Comparison of ENCODE assay signal across 13 cellular contexts in the genomic region with DNA sequence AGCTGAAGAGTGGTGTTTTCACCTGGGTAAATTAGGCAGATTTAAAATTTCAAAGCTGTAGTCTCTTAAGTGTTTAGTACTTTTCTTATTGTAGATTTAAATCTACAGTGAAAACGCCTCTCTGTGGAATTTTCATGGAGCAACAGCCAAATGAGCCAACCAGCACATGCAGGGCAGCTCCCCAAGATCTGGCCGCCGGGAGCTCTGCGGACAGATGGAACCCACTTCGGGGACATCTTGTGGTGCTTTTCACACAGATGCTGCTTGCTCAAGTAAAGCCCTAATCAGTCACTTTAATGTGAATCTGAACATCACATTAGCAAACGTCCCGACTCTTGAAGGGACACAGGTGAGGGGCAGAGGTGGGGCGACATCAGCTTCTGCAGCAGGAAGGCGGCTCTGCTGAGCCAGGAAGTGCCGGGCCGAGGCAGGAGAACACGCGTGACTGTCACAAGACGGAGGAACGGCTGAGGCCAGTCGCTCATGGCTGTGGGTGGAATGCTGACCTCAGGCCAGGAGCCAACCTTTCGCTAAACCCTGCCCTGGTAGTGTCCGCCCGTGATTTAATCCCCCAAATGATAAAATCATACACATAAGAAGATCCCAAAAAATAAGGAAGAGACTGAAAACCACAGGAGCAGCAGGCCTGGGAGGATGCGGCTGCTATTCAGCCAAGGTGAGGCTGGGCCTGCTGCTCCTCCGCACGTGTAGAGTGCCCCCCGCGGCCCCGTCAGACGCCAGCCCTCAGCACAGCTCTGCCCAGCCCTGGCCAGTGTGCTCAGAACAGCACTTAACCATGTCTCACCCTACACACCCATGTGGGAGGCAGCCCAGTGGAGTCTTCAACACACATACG.
"Had no signal": no experiment of that assay in that cellular context is flagged by ENCODE, and none has a peak within 500 bp of the region (broad histone marks: within the 10 kb centered on the region; RNA-seq: fewer than 3 reads in every experiment).

No MANE protein-coding gene starts in this region.

- H3K27ac ChIP-seq: coronary artery, hepatocyte, parathyroid adenoma, stomach had no signal

- DNase-seq: activated CD4-positive, alpha-beta T cell treated with anti-CD3 and anti-CD28 coated beads for 1 hour; activated CD4-positive, alpha-beta T cell treated with anti-CD3 and anti-CD28 coated beads, Interleukin-2, amount 50 U/mL, for 48 hours; activated gamma-delta T cell treated with Interleukin-2 at 50 U/mL for 16 hours; activated naive CD8-positive, alpha-beta T cell treated with anti-CD3 and anti-CD28 coated beads, Interleukin-2, amount 10 ng/mL, durations not matched to agents 7 days and 5 days; activated T-cell treated with anti-CD3 and anti-CD28 coated beads, Interleukin-2, amount 50 U/mL, for 72 hours; effector memory CD4-positive, alpha-beta T cell; kidney glomerular epithelial cell; stimulated activated CD4-positive, alpha-beta T cell treated with anti-CD3 and anti-CD28 coated beads, Interleukin-4, amount 100 ng/mL, for 4 hours; stomach had no signal

- H3K9me3 Mint-ChIP-seq: activated naive CD8-positive, alpha-beta T cell treated with anti-CD3 and anti-CD28 coated beads, Interleukin-2, amount 10 ng/mL, durations not matched to agents 7 days and 5 days; activated T-cell treated with anti-CD3 and anti-CD28 coated beads, Interleukin-2, amount 50 U/mL, for 72 hours had no signal

- H3K4me3 Mint-ChIP-seq: activated naive CD8-positive, alpha-beta T cell treated with anti-CD3 and anti-CD28 coated beads, Interleukin-2, amount 10 ng/mL, durations not matched to agents 7 days and 5 days; activated T-cell treated with anti-CD3 and anti-CD28 coated beads, Interleukin-2, amount 50 U/mL, for 72 hours had no signal

- H3K27ac Mint-ChIP-seq: activated naive CD8-positive, alpha-beta T cell treated with anti-CD3 and anti-CD28 coated beads, Interleukin-2, amount 10 ng/mL, durations not matched to agents 7 days and 5 days; activated T-cell treated with anti-CD3 and anti-CD28 coated beads, Interleukin-2, amount 50 U/mL, for 72 hours had no signal

- H3K4me3 ChIP-seq: coronary artery, hepatocyte, skin epidermis, stomach had no signal

- H3K9me3 ChIP-seq: stomach had no signal

- H3K36me3 Mint-ChIP-seq: activated naive CD8-positive, alpha-beta T cell treated with anti-CD3 and anti-CD28 coated beads, Interleukin-2, amount 10 ng/mL, durations not matched to agents 7 days and 5 days had no signal

- H3K27me3 ChIP-seq: hepatocyte, stomach had no signal
